9 cellular contexts compared by ENCODE assay signal in the genomic region with DNA sequence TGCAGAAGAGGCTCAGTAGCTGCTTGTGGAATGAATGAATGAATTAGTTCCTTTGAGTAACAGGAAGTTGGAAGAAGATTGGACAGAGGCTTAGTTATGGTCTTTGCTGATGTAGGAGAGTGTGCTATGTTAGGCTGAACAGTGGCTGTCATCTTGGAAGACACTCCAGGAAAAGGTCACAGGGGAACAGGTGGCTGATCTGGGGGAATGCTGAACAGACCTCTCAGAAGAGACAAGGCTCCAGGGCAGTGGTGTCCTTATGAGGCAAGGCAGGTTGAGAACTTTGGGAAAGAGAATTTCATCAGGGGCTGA.
A peak's percentile ranks its signal among the peaks of the same experiment; 100 is the strongest.
DNase-seq lines count a peak whose midpoint lies in the region; ATAC-seq and TF ChIP-seq lines count a peak whose summit lies in the region.
"Had no signal": no experiment of that assay in that cellular context is flagged by ENCODE, and none has a peak within 500 bp of the region (broad histone marks: within the 10 kb centered on the region; RNA-seq: fewer than 3 reads in every experiment).

No MANE protein-coding gene starts in this region.

- CTCF ChIA-PET in HEK293 (lab: Yijun Ruan, JAX): interaction anchor here (0.7 kb wide), 1 partner anchor 52 kb away, joined by 3 read pairs; no protein-coding TSS in a partner anchor

- H3K4me1 ChIP-seq in HEK293 (ENCODE audit: control insufficient read depth, insufficient read depth, low read length) (peaks cover 7% of the 10 kb centered on the region), adrenal gland (replicated peaks in 1 of 2) (peaks cover 49 to 70% of the 10 kb centered on the region in 2 donors)

- H3K9me3 Mint-ChIP-seq in CD14-positive monocyte: no peaks in the 10 kb centered on the region
- H3K9me3 Mint-ChIP-seq in natural killer cell: no peaks in the 10 kb centered on the region

- TF ChIP-seq CTCF in CD14-positive monocyte (IDR thresholded peaks at IDR 0.05): no peak
- TF ChIP-seq CTCF in HEK293 (tag by site-specific recombination; IDR thresholded peaks at IDR 0.05): no peak
- no peak for TF ChIP-seq CTCF in adrenal gland (IDR thresholded peaks at IDR 0.05)
- no peak for TF ChIP-seq CTCF in natural killer cell (IDR thresholded peaks at IDR 0.05)

- TF ChIP-seq POLR2A in adrenal gland (IDR thresholded peaks at IDR 0.05): no peak
- no peak for TF ChIP-seq POLR2A in GM18505 (IDR thresholded peaks at IDR 0.05; ENCODE audit: borderline replicate concordance, extremely low read depth, insufficient read depth, insufficient read length)

- H3K27me3 ChIP-seq in adrenal gland: no peaks in the 10 kb centered on the region

- H3K27ac Mint-ChIP-seq in CD14-positive monocyte (peak overlapping the region; percentile 43 to 90 (median 81)), natural killer cell (peak overlapping the region; percentile 90 to 99)

- peaks cover 0 to 10% of the 10 kb centered on the region in 2 donors for H3K36me3 Mint-ChIP-seq in CD14-positive monocyte
- peaks cover 5% of the 10 kb centered on the region for H3K36me3 Mint-ChIP-seq in natural killer cell

- ATAC-seq in natural killer cell: no peak
- ATAC-seq in GM18505 (IDR thresholded peaks at IDR 0.05; ENCODE audit: unreplicated experiment): no peak
- ATAC-seq in HG02852 (IDR thresholded peaks at IDR 0.05; ENCODE audit: unreplicated experiment): no peak

- H3K4me3 Mint-ChIP-seq in CD14-positive monocyte (no peak overlapping the region), natural killer cell (peak overlapping the region; percentile 98)

- intact Hi-C loops in CD14-positive monocyte (cut with micrococcal nuclease): no loop called here
- intact Hi-C loops in adrenal gland (cut with DNase I): no loop called here
- intact Hi-C loops in natural killer cell (cut with micrococcal nuclease): loop anchor here (2.0 kb wide), 1 partner anchor 13 kb away; no protein-coding TSS in a partner anchor

- H3K27me3 Mint-ChIP-seq in CD14-positive monocyte (ENCODE audit: low read depth in 3 of 3) (no peaks in the 10 kb centered on the region), natural killer cell (ENCODE audit: low read depth in 2 of 2) (no peaks in the 10 kb centered on the region)

- POLR2A ChIA-PET in HEK293 (lab: Yijun Ruan, JAX): no interaction called here

- H3K9me3 ChIP-seq in HEK293 (ENCODE audit: control insufficient read depth, insufficient read depth, low read depth, low read length) (no peaks in the 10 kb centered on the region), adrenal gland (replicated peaks in 1 of 3) (no peaks in the 10 kb centered on the region)

- H3K4me1 Mint-ChIP-seq in CD14-positive monocyte (peaks cover 88% of the 10 kb centered on the region), natural killer cell (peaks cover 80 to 92% of the 10 kb centered on the region in 2 donors)

- DNase-seq in CD14-positive monocyte (ENCODE audit: low spot score) (no peak), adrenal gland (no peak), natural killer cell (no peak), kidney tubule cell (ENCODE audit: low spot score) (no peak)
- no peak for DNase-seq in stimulated activated CD4-positive, alpha-beta T cell treated with anti-CD3 and anti-CD28 coated beads, Interleukin-15, amount 100 ng/mL, for 24 hours
- DNase-seq: T-helper 9 cell had no signal

- H3K27ac ChIP-seq in HEK293 (ENCODE audit: extremely low read depth, low read depth, low read length): no peak overlapping the region
- peak overlapping the region in 4 of 5 donors; percentile 47 to 84 (median 62) for H3K27ac ChIP-seq in adrenal gland

- H3K4me3 ChIP-seq in HEK293 (ENCODE audit: low read depth, low read length): no peak overlapping the region
- no peak overlapping the region for H3K4me3 ChIP-seq in adrenal gland

- no peaks in the 10 kb centered on the region for H3K36me3 ChIP-seq in HEK293 (ENCODE audit: control insufficient read depth in 2 of 2, insufficient read depth in 1 of 2, low read length in 2 of 2)
- H3K36me3 ChIP-seq in adrenal gland (replicated peaks in 1 of 2): no peaks in the 10 kb centered on the region

TF ChIP-seq in HEK293, 187 proteins besides CTCF, POLR2A, EP300 and RAD21:
- peak; percentile 29; the same call in 1 of the 2 replicates for TF ChIP-seq SCRT2 (tag by site-specific recombination; IDR thresholded peaks at IDR 0.05)
- TF ChIP-seq ZNF792 (tag by site-specific recombination; IDR thresholded peaks at IDR 0.05): no peak
